18 cellular contexts compared by ENCODE assay signal in the genomic region with DNA sequence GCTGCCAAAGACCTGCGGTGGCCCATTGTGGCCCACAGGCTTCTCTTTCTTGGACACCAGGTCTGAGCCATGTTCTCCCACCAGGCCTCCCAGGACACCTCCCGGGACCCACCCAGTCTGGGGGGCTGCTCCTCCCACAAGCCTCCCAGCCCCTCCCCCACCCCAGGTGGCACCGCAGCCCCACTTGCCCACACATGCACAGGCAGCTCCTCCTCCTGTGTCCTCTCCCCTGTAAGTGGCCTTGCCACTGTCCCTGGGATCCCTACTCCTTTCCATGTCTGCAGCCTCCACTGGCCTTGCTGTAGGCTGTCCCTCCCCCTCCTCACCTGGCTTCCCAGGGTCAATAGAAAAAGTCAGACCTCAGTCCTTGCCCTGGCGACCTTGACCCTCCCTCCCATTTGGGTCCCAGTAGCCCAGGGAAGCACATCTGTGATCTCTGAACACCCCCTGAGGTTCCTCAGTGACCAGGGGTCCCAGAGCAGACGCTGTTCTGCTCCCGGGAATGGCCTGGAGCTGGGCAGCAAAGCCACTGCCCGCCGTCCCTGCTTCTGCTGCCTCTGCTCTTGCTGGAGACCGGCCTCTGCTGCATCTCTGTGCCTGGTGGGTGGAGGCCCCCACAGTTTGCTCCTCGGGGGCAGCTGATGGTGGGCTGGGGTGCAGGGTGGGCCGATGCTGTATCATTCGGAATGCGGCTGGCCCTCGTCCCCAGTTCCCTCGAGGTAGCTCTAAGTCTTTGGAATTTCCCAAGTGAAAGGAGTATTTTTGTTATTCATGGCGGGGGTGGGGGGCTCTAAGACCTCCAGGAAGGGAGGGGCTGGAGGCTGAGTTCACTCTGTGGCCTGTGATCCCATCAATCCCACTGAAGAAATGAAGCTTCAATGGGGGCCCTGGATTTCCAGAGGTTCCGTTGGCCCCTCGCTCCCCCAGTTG. TPM values are rescaled to one million over a fixed set of nuclear protein-coding genes. Genes with fewer than 3 reads are reported as not detected.
DNase-seq lines count a peak whose midpoint lies in the region; ATAC-seq and TF ChIP-seq lines count a peak whose summit lies in the region.
"Had no signal": no experiment of that assay in that cellular context is flagged by ENCODE, and none has a peak within 500 bp of the region (broad histone marks: within the 10 kb centered on the region; RNA-seq: fewer than 3 reads in every experiment).

No MANE protein-coding gene starts in this region.

- peaks cover 13% of the 10 kb centered on the region for H3K36me3 Mint-ChIP-seq in mesothelial cell of epicardium

- H3K4me1 Mint-ChIP-seq in mesothelial cell of epicardium: peaks cover 40% of the 10 kb centered on the region

- no peaks in the 10 kb centered on the region for H3K27me3 ChIP-seq in HUES6 (ENCODE audit: control insufficient read depth, insufficient read depth, low read length)
- no peaks in the 10 kb centered on the region for H3K27me3 ChIP-seq in iPS-18a (ENCODE audit: control insufficient read depth, insufficient read depth, low read length)
- no peaks in the 10 kb centered on the region for H3K27me3 ChIP-seq in Peyer's patch
- H3K27me3 ChIP-seq: SJSA1 had no signal

- TF ChIP-seq POLR2A in Peyer's patch (IDR thresholded peaks at IDR 0.05): no peak

- H3K27ac Mint-ChIP-seq in mesothelial cell of epicardium: peak overlapping the region; percentile 66

- peaks cover 31% of the 10 kb centered on the region for H3K4me1 ChIP-seq in HUES6 (ENCODE audit: control insufficient read depth, insufficient read depth, low read length)
- H3K4me1 ChIP-seq in iPS-18a (ENCODE audit: control insufficient read depth, low read depth, low read length): peaks cover 22% of the 10 kb centered on the region
- H3K4me1 ChIP-seq in Peyer's patch: no peaks in the 10 kb centered on the region
- H3K4me1 ChIP-seq: SJSA1 had no signal

- TF ChIP-seq CTCF in mesothelial cell of epicardium (IDR thresholded peaks at IDR 0.05; ENCODE audit: unreplicated experiment): no peak
- no peak for TF ChIP-seq CTCF in Peyer's patch (IDR thresholded peaks at IDR 0.05)

- DNase-seq in mesothelial cell of epicardium (ENCODE audit: low spot score in 2 of 2, unreplicated experiment in 2 of 2): no peak
- no peak for DNase-seq in Peyer's patch
- DNase-seq in Right ventricle myocardium superior: no peak
- DNase-seq in SKM-1 (lab: John Stamatoyannopoulos, UW; ENCODE audit: unreplicated experiment): no peak
- DNase-seq: ACHN, C1 segment of cervical spinal cord, DMS79 treated with DMSO at 0.1 percent for 48 hours, MV-4-11, NCI-H187, NCI-H2107, NCI-H510A, NCI-H82, RPMI8226 had no signal

- intact Hi-C loops in Right ventricle myocardium superior (cut with DNase I): no loop called here

- ATAC-seq in Right ventricle myocardium superior (ENCODE audit: poor library complexity) (no peak), GM19035 (IDR thresholded peaks at IDR 0.05; ENCODE audit: unreplicated experiment) (no peak)

- no peaks in the 10 kb centered on the region for H3K27me3 Mint-ChIP-seq in mesothelial cell of epicardium (ENCODE audit: low read depth)

- H3K9ac ChIP-seq in HUES6 (ENCODE audit: low read length) (peak overlapping the region; percentile 24), iPS-18a (ENCODE audit: low read length) (no peak overlapping the region)
- H3K9ac ChIP-seq: KMS-11 had no signal

- H3K4me3 ChIP-seq in HUES6 (ENCODE audit: low read depth, low read length): 0 out of 2 replicates have a peak overlapping the region, but pooled peaks have one; percentile 4
- peak overlapping the region; percentile 8 for H3K4me3 ChIP-seq in iPS-18a (ENCODE audit: low read length)
- no peak overlapping the region for H3K4me3 ChIP-seq in Peyer's patch
- H3K4me3 ChIP-seq: SJSA1 had no signal

- H3K27ac ChIP-seq in HUES6 (ENCODE audit: low read depth, low read length): peak overlapping the region; percentile 2; the same call in 1 of the 2 replicates
- peak overlapping the region; percentile 81 for H3K27ac ChIP-seq in iPS-18a (ENCODE audit: low read length)
- no peak overlapping the region for H3K27ac ChIP-seq in Peyer's patch
- H3K27ac ChIP-seq: KMS-11, SJSA1 had no signal

- no peaks in the 10 kb centered on the region for H3K9me3 ChIP-seq in HUES6 (ENCODE audit: control insufficient read depth, insufficient read depth, low read depth, low read length)
- H3K9me3 ChIP-seq in iPS-18a (ENCODE audit: control insufficient read depth, low read depth, low read length): no peaks in the 10 kb centered on the region
- no peaks in the 10 kb centered on the region for H3K9me3 ChIP-seq in Peyer's patch
- H3K9me3 ChIP-seq: SJSA1 had no signal

- H3K4me3 Mint-ChIP-seq in mesothelial cell of epicardium: no peak overlapping the region

- H3K36me3 ChIP-seq in HUES6 (ENCODE audit: control insufficient read depth, insufficient read depth, low read length) (peaks cover 2% of the 10 kb centered on the region; the same call in 1 of the 2 replicates), iPS-18a (ENCODE audit: control insufficient read depth, low read depth, low read length) (no peaks in the 10 kb centered on the region), Peyer's patch (no peaks in the 10 kb centered on the region)
- H3K36me3 ChIP-seq: SJSA1 had no signal

- H3K9me3 Mint-ChIP-seq in mesothelial cell of epicardium: no peaks in the 10 kb centered on the region

RNA-seq across cellular contexts. Expression of a gene that starts 43.6 kb away (rescaled TPM):
- total RNA-seq in mesothelial cell of epicardium: 161 to 172 TPM (median 166 TPM) in 3 replicates
- total RNA-seq in Peyer's patch: 10 to 100 TPM; 14.9 to 38.8 (median 18.3) TPM
- total RNA-seq in Right ventricle myocardium superior: not detected
- total RNA-seq: SJSA1 had no signal

Comparison
In these comparisons a context has a peak if more than half of its experiments do, and no peak if none do; other contexts are left out.
1. H3K27ac ChIP-seq: peak in HUES6 (single experiment) and iPS-18a (single experiment); none in Peyer's patch (0 of 4).
2. H3K4me3 ChIP-seq: peak in HUES6 (single experiment) and iPS-18a (single experiment); none in Peyer's patch (0 of 4).
3. RNA of a gene that starts 43.6 kb away (total RNA-seq): 161 to 172 TPM in mesothelial cell of epicardium and 14.9 to 38.8 TPM in Peyer's patch; not detected in Right ventricle myocardium superior (single experiment); every median in the first group is over 10 times any median in the second.